8 cellular contexts compared by ENCODE assay signal in genomic region chr7:22853674-22854157, GRCh38. TPM values are rescaled to one million over a fixed set of nuclear protein-coding genes. Genes with fewer than 3 reads are reported as not detected.
DNase-seq lines count a peak whose midpoint lies in the region; ATAC-seq, FAIRE-seq and TF ChIP-seq lines count a peak whose summit lies in the region.

No MANE protein-coding gene starts in this region.

- H3K27me3 Mint-ChIP-seq in natural killer cell treated with Interleukin-12 subunit alpha and Interleukin-12 subunit beta and Interleukin-15 and Interleukin-18, amount 100 ng/mL, for 72 hours = no peaks in the 10 kb centered on the region

- no peaks in the 10 kb centered on the region for H3K9me3 ChIP-seq in duodenal mucosa (ENCODE audit: control insufficient read depth in 1 of 2, low read length in 2 of 2)

- no peaks in the 10 kb centered on the region for H3K27me3 ChIP-seq in duodenal mucosa (ENCODE audit: control insufficient read depth in 1 of 2, insufficient read depth in 2 of 2, low read length in 2 of 2)

- TF ChIP-seq CTCF in AG09309 (IDR thresholded peaks at IDR 0.05; ENCODE audit: control insufficient read depth, insufficient read depth, low read depth, low read length, missing control alignments) (no peak), RWPE1 (conservative IDR thresholded peaks at IDR 0.05; ENCODE audit: low read depth) (peak; percentile 97)

- CTCF ChIA-PET in RWPE1 (lab: Yijun Ruan, JAX) = interaction anchor here (0.6 kb wide), 2 partner anchors 203 to 1728 kb away, joined by 3 to 4 read pairs; no protein-coding TSS in a partner anchor

- peak overlapping the region; percentile 82 for H3K4me3 Mint-ChIP-seq in natural killer cell treated with Interleukin-12 subunit alpha and Interleukin-12 subunit beta and Interleukin-15 and Interleukin-18, amount 100 ng/mL, for 72 hours

- peaks cover 17 to 20% of the 10 kb centered on the region in 2 donors for H3K4me1 Mint-ChIP-seq in natural killer cell treated with Interleukin-12 subunit alpha and Interleukin-12 subunit beta and Interleukin-15 and Interleukin-18, amount 100 ng/mL, for 72 hours (ENCODE audit: low read depth in 2 of 2)

- ATAC-seq in GM18517 (IDR thresholded peaks at IDR 0.05; ENCODE audit: unreplicated experiment) = peak; percentile 23
- ATAC-seq in HG02981 (IDR thresholded peaks at IDR 0.05; ENCODE audit: unreplicated experiment) = peak; percentile 35
- ATAC-seq in natural killer cell treated with Interleukin-12 subunit alpha and Interleukin-12 subunit beta and Interleukin-15 and Interleukin-18, amount 100 ng/mL, for 72 hours = peak in 1 of 2 donors; percentile 63

- DNase-seq in AG09309 (ENCODE audit: low read depth) = no peak
- DNase-seq in RWPE1 (ENCODE audit: low spot score) = no peak
- no peak for DNase-seq in natural killer cell treated with Interleukin-12 subunit alpha and Interleukin-12 subunit beta and Interleukin-15 and Interleukin-18, amount 100 ng/mL, for 72 hours (ENCODE audit: low spot score)
- DNase-seq in NCI-H1105 (lab: John Stamatoyannopoulos, UW) = no peak
- DNase-seq in urothelium cell line (ENCODE audit: low spot score) = no peak

- H3K9me3 Mint-ChIP-seq in natural killer cell treated with Interleukin-12 subunit alpha and Interleukin-12 subunit beta and Interleukin-15 and Interleukin-18, amount 100 ng/mL, for 72 hours = no peaks in the 10 kb centered on the region

- H3K4me1 ChIP-seq in duodenal mucosa (ENCODE audit: control insufficient read depth in 1 of 2, insufficient read depth in 2 of 2, low read length in 2 of 2) = peaks cover 7 to 10% of the 10 kb centered on the region in 2 donors

- peaks cover 0 to 5% of the 10 kb centered on the region in 2 donors for H3K36me3 ChIP-seq in duodenal mucosa (ENCODE audit: control insufficient read depth in 1 of 2, insufficient read depth in 2 of 2, low read length in 2 of 2)

- peak overlapping the region; percentile 94 for H3K27ac ChIP-seq in RWPE1
- H3K27ac ChIP-seq in duodenal mucosa (ENCODE audit: low read depth, low read length) = no peak overlapping the region

- H3K27ac Mint-ChIP-seq in natural killer cell treated with Interleukin-12 subunit alpha and Interleukin-12 subunit beta and Interleukin-15 and Interleukin-18, amount 100 ng/mL, for 72 hours = peak overlapping the region; percentile 87 to 90

- H3K4me3 ChIP-seq in AG09309 (ENCODE audit: control insufficient read depth, low read depth, low read length) = peak overlapping the region; percentile 72
- peak overlapping the region; percentile 84 to 88 for H3K4me3 ChIP-seq in duodenal mucosa (ENCODE audit: low read depth in 1 of 2, low read length in 2 of 2)

- peak overlapping the region in 1 of 2 donors; percentile 22 for H3K9ac ChIP-seq in duodenal mucosa (ENCODE audit: low read depth in 1 of 2, low read length in 2 of 2)

- FAIRE-seq in urothelium cell line (lab: Jason Lieb, UNC) = no peak

- POLR2A ChIA-PET in RWPE1 (lab: Yijun Ruan, JAX; ENCODE audit: low non-redundant PET) = no interaction called here

- peaks cover 16% of the 10 kb centered on the region for H3K36me3 Mint-ChIP-seq in natural killer cell treated with Interleukin-12 subunit alpha and Interleukin-12 subunit beta and Interleukin-15 and Interleukin-18, amount 100 ng/mL, for 72 hours

RNA-seq across cellular contexts. Expression of gene TOMM7, which starts 31.1 kb away (rescaled TPM):
- total RNA-seq in natural killer cell treated with Interleukin-12 subunit alpha and Interleukin-12 subunit beta and Interleukin-15 and Interleukin-18, amount 100 ng/mL, for 72 hours = 100 to 1,000 TPM; 136 to 203 TPM
